Comparison of ENCODE assay signal across 8 cellular contexts in the genomic region with DNA sequence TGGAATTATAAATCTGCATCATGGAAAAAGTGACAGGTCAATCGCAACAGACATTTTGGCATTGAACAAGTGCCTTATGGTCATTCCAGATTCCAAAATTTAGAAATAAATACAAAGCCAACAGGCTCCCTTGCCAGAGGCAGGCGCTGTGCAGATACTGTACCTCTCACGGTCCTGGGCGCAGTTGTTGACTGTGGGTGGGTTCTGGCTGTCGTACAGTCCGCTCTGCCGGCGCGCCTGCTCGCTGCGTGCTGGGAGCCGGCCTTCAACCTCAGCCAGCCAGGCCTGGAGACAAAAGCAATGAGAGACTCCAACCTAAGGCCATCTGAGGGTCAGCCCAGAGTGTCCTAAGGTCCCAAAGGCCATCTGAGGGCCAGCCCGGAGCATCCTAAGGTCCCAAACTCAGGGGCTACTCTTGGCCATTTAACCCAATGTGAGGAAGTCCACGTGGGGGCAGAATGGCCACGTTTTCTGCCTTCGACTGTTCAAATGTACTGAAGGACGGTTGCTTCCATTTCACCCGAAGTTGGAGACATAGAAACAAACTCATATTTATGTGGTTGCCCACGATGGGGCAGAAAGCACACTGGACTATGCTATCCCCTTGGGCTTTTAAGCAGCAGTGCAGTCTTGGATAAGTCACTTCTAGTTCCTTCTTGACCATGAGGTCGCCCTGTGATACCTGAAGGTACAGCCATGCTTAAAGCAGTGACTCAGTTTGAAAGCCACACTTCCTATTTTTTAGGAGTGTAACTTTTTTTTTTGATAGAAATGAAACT.
DNase-seq lines count a peak whose midpoint lies in the region; ATAC-seq and TF ChIP-seq lines count a peak whose summit lies in the region.

No MANE protein-coding gene starts in this region.

- H3K27ac ChIP-seq in upper lobe of right lung: no peak overlapping the region

- H3K9me3 Mint-ChIP-seq in activated naive CD4-positive, alpha-beta T cell treated with anti-CD3 and anti-CD28 coated beads, Interleukin-2, amount 50 U/mL, for 24 hours: no peaks in the 10 kb centered on the region

- no peaks in the 10 kb centered on the region for H3K4me1 ChIP-seq in upper lobe of right lung

- H3K36me3 Mint-ChIP-seq in activated naive CD4-positive, alpha-beta T cell treated with anti-CD3 and anti-CD28 coated beads, Interleukin-2, amount 50 U/mL, for 24 hours: peaks cover 30% of the 10 kb centered on the region
- H3K36me3 Mint-ChIP-seq in T-helper 17 cell (ENCODE audit: low read depth): peaks cover 18% of the 10 kb centered on the region

- H3K27me3 Mint-ChIP-seq in activated naive CD4-positive, alpha-beta T cell treated with anti-CD3 and anti-CD28 coated beads, Interleukin-2, amount 50 U/mL, for 24 hours: no peaks in the 10 kb centered on the region
- H3K27me3 Mint-ChIP-seq in T-helper 17 cell: no peaks in the 10 kb centered on the region

- H3K4me3 ChIP-seq in upper lobe of right lung: no peak overlapping the region

- H3K9me3 ChIP-seq in T-helper 17 cell (ENCODE audit: control insufficient read depth, low read length, poor library complexity, severe bottlenecking) (no peaks in the 10 kb centered on the region), upper lobe of right lung (no peaks in the 10 kb centered on the region)

- no peak for TF ChIP-seq CTCF in upper lobe of right lung (IDR thresholded peaks at IDR 0.05)

- no peaks in the 10 kb centered on the region for H3K27me3 ChIP-seq in upper lobe of right lung

- peaks cover 36% of the 10 kb centered on the region for H3K4me1 Mint-ChIP-seq in activated naive CD4-positive, alpha-beta T cell treated with anti-CD3 and anti-CD28 coated beads, Interleukin-2, amount 50 U/mL, for 24 hours
- peaks cover 40% of the 10 kb centered on the region for H3K4me1 Mint-ChIP-seq in T-helper 17 cell

- no peak for DNase-seq in activated naive CD4-positive, alpha-beta T cell treated with anti-CD3 and anti-CD28 coated beads, Interleukin-2, amount 50 U/mL, for 16 hours
- DNase-seq in T-helper 17 cell: no peak
- no peak for DNase-seq in upper lobe of right lung
- DNase-seq in stimulated activated CD4-positive, alpha-beta T cell treated with anti-CD3 and anti-CD28 coated beads, Interleukin-12 subunit alpha, Interleukin-12 subunit beta, amount 100 ng/mL, for 4 hours: no peak
- DNase-seq in epidermal melanocyte (ENCODE audit: insufficient read length, low spot score): no peak
- no peak for DNase-seq in NCI-H1092 (lab: John Stamatoyannopoulos, UW)

- ATAC-seq in HG02852 (IDR thresholded peaks at IDR 0.05; ENCODE audit: unreplicated experiment) (peak; percentile 79), T-helper 17 cell (no peak), upper lobe of right lung (peak; percentile 50)

- no peak overlapping the region for H3K4me3 Mint-ChIP-seq in activated naive CD4-positive, alpha-beta T cell treated with anti-CD3 and anti-CD28 coated beads, Interleukin-2, amount 50 U/mL, for 24 hours
- H3K4me3 Mint-ChIP-seq in T-helper 17 cell: no peak overlapping the region

- H3K27ac Mint-ChIP-seq in activated naive CD4-positive, alpha-beta T cell treated with anti-CD3 and anti-CD28 coated beads, Interleukin-2, amount 50 U/mL, for 24 hours: peak overlapping the region; percentile 81
- H3K27ac Mint-ChIP-seq in T-helper 17 cell: peak overlapping the region; percentile 100

- intact Hi-C loops in upper lobe of right lung (cut with DNase I): no loop called here

- peaks cover 39% of the 10 kb centered on the region for H3K36me3 ChIP-seq in upper lobe of right lung
